ENCODE assay signal across 11 cellular contexts in the genomic region with DNA sequence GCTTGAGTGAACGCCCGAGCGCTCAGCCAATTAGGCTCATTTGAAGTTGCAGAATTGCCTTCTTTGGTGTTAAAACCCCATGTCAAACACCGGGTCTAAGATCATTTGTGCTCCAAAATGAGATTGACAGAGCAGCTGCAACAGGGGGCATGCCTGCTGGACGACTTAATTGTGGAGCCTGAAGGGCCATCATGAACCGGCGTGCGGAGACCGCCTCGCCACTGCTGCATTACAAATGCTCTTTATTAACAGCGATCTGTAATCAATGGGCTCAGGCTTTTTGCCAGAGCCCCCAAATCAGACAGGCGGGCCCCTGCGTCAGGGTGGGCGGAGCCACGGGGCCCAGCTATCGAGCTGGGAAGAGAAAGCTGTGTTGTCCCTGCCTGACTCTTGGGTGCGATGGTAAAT.
DNase-seq lines count a peak whose midpoint lies in the region; ATAC-seq and TF ChIP-seq lines count a peak whose summit lies in the region.
"Had no signal": no experiment of that assay in that cellular context is flagged by ENCODE, and none has a peak within 500 bp of the region (broad histone marks: within the 10 kb centered on the region; RNA-seq: fewer than 3 reads in every experiment).

No MANE protein-coding gene starts in this region.

- no peaks in the 10 kb centered on the region for H3K4me1 ChIP-seq in cardiac muscle cell (ENCODE audit: low read depth)

- H3K27ac Mint-ChIP-seq in brain (peak overlapping the region in 2 of 5 experiments; percentile 25 to 77), type B pancreatic cell (no peak overlapping the region)
- H3K27ac Mint-ChIP-seq in activated T-helper 2 cell treated with anti-CD3 and anti-CD28 coated beads, Interferon-gamma antibody, Interleukin-2, Interleukin-4, amounts not matched to agents 10 μg/mL and 5 μg/mL and 100 μg/mL, durations not matched to agents 14 hours and 24 hours and 36 hours, result no peak overlapping the region

- H3K27me3 Mint-ChIP-seq in brain, result peaks cover 3% of the 10 kb centered on the region
- H3K27me3 Mint-ChIP-seq in type B pancreatic cell, result peaks cover 20% of the 10 kb centered on the region
- peaks cover 27% of the 10 kb centered on the region for H3K27me3 Mint-ChIP-seq in activated T-helper 2 cell treated with anti-CD3 and anti-CD28 coated beads, Interferon-gamma antibody, Interleukin-2, Interleukin-4, amounts not matched to agents 10 μg/mL and 5 μg/mL and 100 μg/mL, durations not matched to agents 14 hours and 24 hours and 36 hours (ENCODE audit: low read depth)

- no peak overlapping the region for H3K27ac ChIP-seq in cardiac muscle cell
- H3K27ac ChIP-seq: neutrophil had no signal

- ATAC-seq in Right ventricle myocardium superior (ENCODE audit: poor library complexity) (no peak), GM21367 (IDR thresholded peaks at IDR 0.05; ENCODE audit: unreplicated experiment) (no peak)

- H3K36me3 Mint-ChIP-seq in brain, result no peaks in the 10 kb centered on the region
- no peaks in the 10 kb centered on the region for H3K36me3 Mint-ChIP-seq in type B pancreatic cell
- no peaks in the 10 kb centered on the region for H3K36me3 Mint-ChIP-seq in activated T-helper 2 cell treated with anti-CD3 and anti-CD28 coated beads, Interferon-gamma antibody, Interleukin-2, Interleukin-4, amounts not matched to agents 10 μg/mL and 5 μg/mL and 100 μg/mL, durations not matched to agents 14 hours and 24 hours and 36 hours (ENCODE audit: low read depth)

- DNase-seq in cardiac muscle cell (ENCODE audit: low read depth in 1 of 2, low spot score in 1 of 2) (peak; percentile 15 to 42), Right ventricle myocardium superior (no peak), kidney epithelial cell (ENCODE audit: low read depth) (no peak), type B pancreatic cell (ENCODE audit: extremely low spot score, unreplicated experiment) (no peak), HuH-7.5 (ENCODE audit: low spot score) (no peak)
- no peak for DNase-seq in activated T-helper 2 cell treated with anti-CD3 and anti-CD28 coated beads, Interferon-gamma antibody, Interleukin-2, Interleukin-4, amounts not matched to agents 10 μg/mL and 5 μg/mL and 100 μg/mL, durations not matched to agents 14 hours and 24 hours and 36 hours (ENCODE audit: low spot score)
- DNase-seq: ACHN, NCI-H2081 had no signal

- H3K36me3 ChIP-seq in cardiac muscle cell, result no peaks in the 10 kb centered on the region
- H3K36me3 ChIP-seq in kidney epithelial cell (ENCODE audit: control insufficient read depth, insufficient read depth, low read length), result no peaks in the 10 kb centered on the region
- H3K36me3 ChIP-seq: neutrophil had no signal

- H3K4me3 Mint-ChIP-seq in brain, result peak overlapping the region; percentile 77 to 83 (median 79)
- peak overlapping the region; percentile 79 for H3K4me3 Mint-ChIP-seq in type B pancreatic cell
- H3K4me3 Mint-ChIP-seq in activated T-helper 2 cell treated with anti-CD3 and anti-CD28 coated beads, Interferon-gamma antibody, Interleukin-2, Interleukin-4, amounts not matched to agents 10 μg/mL and 5 μg/mL and 100 μg/mL, durations not matched to agents 14 hours and 24 hours and 36 hours (ENCODE audit: low read depth), result no peak overlapping the region

- TF ChIP-seq CTCF in cardiac muscle cell (IDR thresholded peaks at IDR 0.05; ENCODE audit: low read depth, low read length), result no peak
- TF ChIP-seq CTCF in brain (conservative IDR thresholded peaks at IDR 0.05), result no peak
- no peak for TF ChIP-seq CTCF in kidney epithelial cell (IDR thresholded peaks at IDR 0.05; ENCODE audit: insufficient read depth, low read length, poor library complexity, severe bottlenecking)
- TF ChIP-seq CTCF in type B pancreatic cell (conservative IDR thresholded peaks at IDR 0.05), result no peak

- H3K27me3 ChIP-seq in cardiac muscle cell (no peaks in the 10 kb centered on the region), kidney epithelial cell (ENCODE audit: control insufficient read depth, insufficient read depth, low read length) (no peaks in the 10 kb centered on the region)

- H3K4me3 ChIP-seq in cardiac muscle cell (peak overlapping the region; percentile 7), kidney epithelial cell (ENCODE audit: low read depth, low read length) (peak overlapping the region; percentile 21)

- intact Hi-C loops in Right ventricle myocardium superior (cut with DNase I), result no loop called here
- intact Hi-C loops in activated T-helper 2 cell treated with anti-CD3 and anti-CD28 coated beads, Interferon-gamma antibody, Interleukin-2, Interleukin-4, amounts not matched to agents 10 μg/mL and 5 μg/mL and 100 μg/mL, durations not matched to agents 14 hours and 24 hours and 36 hours (cut with micrococcal nuclease), result no loop called here

- H3K9me3 Mint-ChIP-seq in brain (peaks cover 0 to 2% (median 0%) of the 10 kb centered on the region in 5 experiments), type B pancreatic cell (no peaks in the 10 kb centered on the region)
- H3K9me3 Mint-ChIP-seq in activated T-helper 2 cell treated with anti-CD3 and anti-CD28 coated beads, Interferon-gamma antibody, Interleukin-2, Interleukin-4, amounts not matched to agents 10 μg/mL and 5 μg/mL and 100 μg/mL, durations not matched to agents 14 hours and 24 hours and 36 hours, result no peaks in the 10 kb centered on the region

- H3K4me1 Mint-ChIP-seq in brain (peaks cover 33% of the 10 kb centered on the region), type B pancreatic cell (ENCODE audit: unreplicated experiment) (peaks cover 10% of the 10 kb centered on the region)
- peaks cover 8% of the 10 kb centered on the region for H3K4me1 Mint-ChIP-seq in activated T-helper 2 cell treated with anti-CD3 and anti-CD28 coated beads, Interferon-gamma antibody, Interleukin-2, Interleukin-4, amounts not matched to agents 10 μg/mL and 5 μg/mL and 100 μg/mL, durations not matched to agents 14 hours and 24 hours and 36 hours (ENCODE audit: low read depth)

- no peaks in the 10 kb centered on the region for H3K9me3 ChIP-seq in cardiac muscle cell (ENCODE audit: low read depth)
- H3K9me3 ChIP-seq: neutrophil had no signal

Comparison
In these comparisons a context has a peak if more than half of its experiments do, and no peak if none do; other contexts are left out.
1. DNase-seq: peak in cardiac muscle cell (2 of 2); none in Right ventricle myocardium superior (single experiment), kidney epithelial cell (single experiment), type B pancreatic cell (single experiment), activated T-helper 2 cell treated with anti-CD3 and anti-CD28 coated beads, Interferon-gamma antibody, Interleukin-2, Interleukin-4, amounts not matched to agents 10 μg/mL and 5 μg/mL and 100 μg/mL, durations not matched to agents 14 hours and 24 hours and 36 hours (single experiment) and HuH-7.5 (single experiment).